In the genomic region with DNA sequence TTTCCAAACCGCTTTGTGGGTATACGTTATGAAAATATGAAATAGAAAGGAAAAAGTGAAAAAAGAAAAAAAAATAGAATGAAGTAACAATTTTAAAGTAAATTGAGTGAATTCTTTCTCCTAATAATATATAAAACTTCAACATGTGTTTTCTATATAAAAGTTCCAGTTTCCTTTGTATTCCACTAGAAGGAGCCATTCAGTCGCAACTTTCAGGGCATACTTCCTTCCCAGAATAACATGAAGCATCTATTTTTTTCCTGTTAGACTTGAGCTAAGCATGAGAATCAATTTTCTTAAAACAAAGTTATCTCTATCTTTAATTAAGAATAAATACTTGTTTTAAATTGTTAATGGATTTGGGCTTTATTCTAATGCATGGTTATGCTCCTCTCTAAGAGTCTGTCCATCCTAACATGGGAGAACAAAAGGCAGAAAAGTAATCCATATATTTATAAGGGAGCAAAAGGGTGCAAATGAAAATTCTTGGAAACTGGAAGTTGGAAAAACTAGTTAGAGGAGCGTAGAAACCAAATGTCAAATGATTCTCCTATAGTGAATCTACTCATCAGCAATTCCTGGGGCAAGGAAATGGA, we compare ENCODE assay signal across 13 cellular contexts. TPM values are rescaled to one million over a fixed set of nuclear protein-coding genes. Genes with fewer than 3 reads are reported as not detected.
A peak's percentile ranks its signal among the peaks of the same experiment; 100 is the strongest.
DNase-seq lines count a peak whose midpoint lies in the region; ATAC-seq, FAIRE-seq and TF ChIP-seq lines count a peak whose summit lies in the region.
"Had no signal": no experiment of that assay in that cellular context is flagged by ENCODE, and none has a peak within 500 bp of the region (broad histone marks: within the 10 kb centered on the region; RNA-seq: fewer than 3 reads in every experiment).

No MANE protein-coding gene starts in this region.

- intact Hi-C loops in HCT116 (cut with micrococcal nuclease): loop anchor here (5.0 kb wide), 1 partner anchor 495 kb away; no protein-coding TSS in a partner anchor
- intact Hi-C loops in naive thymus-derived CD4-positive, alpha-beta T cell (cut with micrococcal nuclease): no loop called here

- POLR2A ChIA-PET in HCT116 (lab: Charles Lee): no interaction called here
- POLR2A ChIA-PET in naive thymus-derived CD4-positive, alpha-beta T cell (lab: Charles Lee): no interaction called here

- no peak overlapping the region for H3K27ac Mint-ChIP-seq in naive thymus-derived CD4-positive, alpha-beta T cell

- H3K4me3 Mint-ChIP-seq in naive thymus-derived CD4-positive, alpha-beta T cell: no peak overlapping the region

- H3K9me3 ChIP-seq in HCT116 (ENCODE audit: control insufficient read depth in 1 of 2, insufficient read depth in 1 of 2, low read depth in 1 of 2, low read length in 2 of 2): no peaks in the 10 kb centered on the region
- H3K9me3 ChIP-seq in keratinocyte (ENCODE audit: control insufficient read depth, low read depth, low read length): no peaks in the 10 kb centered on the region
- H3K9me3 ChIP-seq in naive thymus-derived CD4-positive, alpha-beta T cell (ENCODE audit: control insufficient read depth in 2 of 3, low read length in 3 of 3): no peaks in the 10 kb centered on the region

- TF ChIP-seq POLR2A in HCT116 (IDR thresholded peaks at IDR 0.05; ENCODE audit: borderline replicate concordance, extremely low read depth, insufficient read depth, insufficient read length): no peak

- H3K9ac ChIP-seq in HCT116 (ENCODE audit: low read length) (no peak overlapping the region), keratinocyte (ENCODE audit: control insufficient read depth, extremely low read depth, insufficient read depth, low read length) (no peak overlapping the region)

- H2AFZ ChIP-seq in HCT116 (ENCODE audit: low read depth, low read length, poor library complexity, severe bottlenecking): no peak overlapping the region
- H2AFZ ChIP-seq in keratinocyte (ENCODE audit: control insufficient read depth, low read length): no peak overlapping the region

- H3K4me2 ChIP-seq in HCT116 (ENCODE audit: low read length) (no peak overlapping the region), keratinocyte (ENCODE audit: control insufficient read depth, extremely low read depth, insufficient read depth, low read depth, low read length) (no peak overlapping the region)

- CTCF ChIA-PET in HCT116 (lab: Charles Lee): no interaction called here
- CTCF ChIA-PET in naive thymus-derived CD4-positive, alpha-beta T cell (lab: Charles Lee): no interaction called here

- peak; percentile 61 for TF ChIP-seq CTCF in AG09319 (IDR thresholded peaks at IDR 0.05; ENCODE audit: low read depth, low read length)
- TF ChIP-seq CTCF in HCT116 (IDR thresholded peaks at IDR 0.05 in 2 of 3, conservative IDR thresholded peaks at IDR 0.05 in 1 of 3; ENCODE audit: borderline replicate concordance in 1 of 3, insufficient read depth in 1 of 3, low read depth in 2 of 3, low read length in 2 of 3): peak in 2 of 3 experiments; percentile 39 to 44; a peak in 2 of 6 replicates
- TF ChIP-seq CTCF in WI38 (IDR thresholded peaks at IDR 0.05; ENCODE audit: low read depth, low read length): peak; percentile 41; the same call in 1 of the 2 replicates
- TF ChIP-seq CTCF in keratinocyte (optimal IDR thresholded peaks at IDR 0.05 in 1 of 3, IDR thresholded peaks at IDR 0.05 in 1 of 3, conservative IDR thresholded peaks at IDR 0.05 in 1 of 3; ENCODE audit: extremely low read depth in 1 of 3, insufficient read depth in 2 of 3, low read length in 3 of 3): peak in 2 of 3 experiments; percentile 25 to 31

- no peak for ATAC-seq in HCT116
- ATAC-seq in naive thymus-derived CD4-positive, alpha-beta T cell: no peak

- peaks cover 0 to 24% (median 3%) of the 10 kb centered on the region in 11 donors for H3K9me3 Mint-ChIP-seq in naive thymus-derived CD4-positive, alpha-beta T cell

- DNase-seq in AG09319 (ENCODE audit: extremely low read depth, low read depth) (no peak), HCT116 (ENCODE audit: low read depth, low spot score) (no peak), keratinocyte (ENCODE audit: low read depth, low spot score) (no peak), DMS153 treated with DMSO at 0.1 percent for 48 hours (lab: John Stamatoyannopoulos, UW; ENCODE audit: unreplicated experiment) (no peak), UCSD-AML1 (lab: John Stamatoyannopoulos, UW; ENCODE audit: unreplicated experiment) (no peak), NCI-H510A (lab: John Stamatoyannopoulos, UW) (no peak)
- no peak for DNase-seq in naive thymus-derived CD4-positive, alpha-beta T cell
- DNase-seq: midbrain, NCI-H2029 treated with DMSO at 0.1 percent for 48 hours had no signal

- H3K4me3 ChIP-seq in HCT116 (replicated peaks in 1 of 2; ENCODE audit: low read depth in 1 of 2, low read length in 2 of 2): no peak overlapping the region
- H3K4me3 ChIP-seq in WI38 (ENCODE audit: low read depth, low read length): no peak overlapping the region
- no peak overlapping the region for H3K4me3 ChIP-seq in keratinocyte (ENCODE audit: control insufficient read depth in 2 of 3, extremely low read depth in 1 of 3, insufficient read depth in 2 of 3, low read depth in 1 of 3, low read length in 3 of 3)
- no peak overlapping the region for H3K4me3 ChIP-seq in naive thymus-derived CD4-positive, alpha-beta T cell (ENCODE audit: low read length)
- H3K4me3 ChIP-seq: skin epidermis had no signal

- H3K4me1 Mint-ChIP-seq in naive thymus-derived CD4-positive, alpha-beta T cell: no peaks in the 10 kb centered on the region

- H3K27me3 ChIP-seq in HCT116 (ENCODE audit: insufficient read depth, low read length) (no peaks in the 10 kb centered on the region), keratinocyte (ENCODE audit: control insufficient read depth, extremely low read depth, insufficient read depth, low read length) (no peaks in the 10 kb centered on the region)
- no peaks in the 10 kb centered on the region for H3K27me3 ChIP-seq in naive thymus-derived CD4-positive, alpha-beta T cell (ENCODE audit: control insufficient read depth in 2 of 2, insufficient read depth in 2 of 2, low read length in 2 of 2)

- dilution Hi-C loops in keratinocyte (cut with MboI; ENCODE audit: extremely low pct_ligation_motif_present, low sequenced_read_pairs): no loop called here

- BruUV-seq in HCT116 (replicated peaks; lab: Mats Ljungman, UMichigan): no TSS peak

- H4K20me1 ChIP-seq in HCT116 (ENCODE audit: insufficient read depth): no peaks in the 10 kb centered on the region
- no peaks in the 10 kb centered on the region for H4K20me1 ChIP-seq in keratinocyte (ENCODE audit: control insufficient read depth, extremely low read depth, insufficient read depth, low read length)

- H3K79me2 ChIP-seq in HCT116 (ENCODE audit: insufficient read depth, low read length) (no peaks in the 10 kb centered on the region), keratinocyte (ENCODE audit: control insufficient read depth, insufficient read depth, low read length) (no peaks in the 10 kb centered on the region)

- no peaks in the 10 kb centered on the region for H3K36me3 ChIP-seq in HCT116 (ENCODE audit: control insufficient read depth in 1 of 2, insufficient read depth in 2 of 2, low read length in 2 of 2)
- no peaks in the 10 kb centered on the region for H3K36me3 ChIP-seq in keratinocyte (ENCODE audit: control insufficient read depth in 2 of 2, extremely low read depth in 1 of 2, insufficient read depth in 2 of 2, low read length in 2 of 2)
- no peaks in the 10 kb centered on the region for H3K36me3 ChIP-seq in naive thymus-derived CD4-positive, alpha-beta T cell (ENCODE audit: control insufficient read depth in 2 of 3, insufficient read depth in 3 of 3, low read length in 3 of 3)

- RAD21 ChIA-PET in HCT116 (lab: Charles Lee; ENCODE audit: low non-redundant PET in 1 of 2, low total read pairs in 2 of 2, uncharacterized antibody in 2 of 2, unreplicated experiment in 2 of 2): no interaction called here

- H3K27ac ChIP-seq in HCT116 (ENCODE audit: low read depth, low read length) (no peak overlapping the region), keratinocyte (ENCODE audit: control insufficient read depth, insufficient read depth, low read length) (no peak overlapping the region)
- no peak overlapping the region for H3K27ac ChIP-seq in naive thymus-derived CD4-positive, alpha-beta T cell (ENCODE audit: low read depth, low read length)
- H3K27ac ChIP-seq: skin epidermis had no signal

- peak; percentile 16; the same call in 1 of the 2 replicates for TF ChIP-seq RAD21 in HCT116 (IDR thresholded peaks at IDR 0.05; ENCODE audit: low read depth)

- no peaks in the 10 kb centered on the region for H3K9me1 ChIP-seq in keratinocyte (ENCODE audit: control insufficient read depth, extremely low read depth, insufficient read depth, low read length)

- H3K9me2 ChIP-seq in HCT116 (ENCODE audit: insufficient read depth): no peaks in the 10 kb centered on the region

- no peak for FAIRE-seq in keratinocyte (lab: Jason Lieb, UNC)
- FAIRE-seq: H54 had no signal

- no peaks in the 10 kb centered on the region for H3K36me3 Mint-ChIP-seq in naive thymus-derived CD4-positive, alpha-beta T cell

- no peaks in the 10 kb centered on the region for H3K4me1 ChIP-seq in HCT116 (ENCODE audit: control insufficient read depth in 1 of 2, insufficient read depth in 2 of 2, low read length in 2 of 2)
- no peaks in the 10 kb centered on the region for H3K4me1 ChIP-seq in keratinocyte (ENCODE audit: control insufficient read depth, extremely low read depth, insufficient read depth, low read length)
- H3K4me1 ChIP-seq in naive thymus-derived CD4-positive, alpha-beta T cell (ENCODE audit: control insufficient read depth in 2 of 2, insufficient read depth in 2 of 2, low read length in 2 of 2): no peaks in the 10 kb centered on the region

- H3K27me3 Mint-ChIP-seq in naive thymus-derived CD4-positive, alpha-beta T cell: no peaks in the 10 kb centered on the region

TF ChIP-seq in HCT116, 20 proteins besides CTCF, POLR2A, EP300 and RAD21:
- TF ChIP-seq SP1 (IDR thresholded peaks at IDR 0.05; ENCODE audit: low read depth): no peak
- no peak for TF ChIP-seq JUND (IDR thresholded peaks at IDR 0.05)
- no peak for TF ChIP-seq SRF (IDR thresholded peaks at IDR 0.05; ENCODE audit: low read depth)
- TF ChIP-seq YY1 (IDR thresholded peaks at IDR 0.05; ENCODE audit: extremely low read depth, insufficient replicate concordance, low read depth, low read length): no peak

RNA-seq across cellular contexts. Expression of a gene that starts 16.0 kb away (rescaled TPM):
- 0.10 TPM for total RNA-seq in HCT116 (2021; ENCODE audit: unreplicated experiment)
- polyA plus RNA-seq in HCT116 (2012): not detected in 2 replicates
- polyA plus RNA-seq in keratinocyte: 2.4 to 6.7 TPM (median 2.6 TPM) in 3 replicates
- polyA plus RNA-seq in keratinocyte (2011; ENCODE audit: low read depth): 3.9 TPM
- polyA plus RNA-seq in keratinocyte (2011; cell fraction: cytosol; rRNA removed): 2.7 and 3.3 TPM in 2 replicates
- 4.2 and 5.6 TPM in 2 replicates for polyA plus RNA-seq in keratinocyte (2011; cell fraction: nucleus; rRNA removed)
- 1.8 and 6.5 TPM in 2 replicates for polyA plus RNA-seq in keratinocyte (2012; ENCODE audit: low replicate concordance)
- 15.5 to 31.3 TPM (median 23.4 TPM) in 3 replicates for polyA minus RNA-seq in keratinocyte
- 6.5 TPM for polyA minus RNA-seq in keratinocyte (2011; cell fraction: cytosol; rRNA and poly(A)+ RNA removed)
- polyA minus RNA-seq in keratinocyte (2011; cell fraction: nucleus; rRNA and poly(A)+ RNA removed): 3.5 and 5.8 TPM in 2 replicates
- under 1 TPM in 2 of 5 experiments, not detected in 3; 0.03 to 0.07 TPM for total RNA-seq in naive thymus-derived CD4-positive, alpha-beta T cell
- polyA plus RNA-seq in naive thymus-derived CD4-positive, alpha-beta T cell: not detected
- total RNA-seq: activated CD8-positive, alpha-beta memory T cell treated with anti-CD3 and anti-CD28 coated beads for 36 hours had no signal
